Comparison of ENCODE assay signal across 7 cellular contexts in genomic region chr6:26199773-26200728, GRCh38.
DNase-seq lines count a peak whose midpoint lies in the region; ATAC-seq, FAIRE-seq and TF ChIP-seq lines count a peak whose summit lies in the region.

No MANE protein-coding gene starts in this region.

- CTCF ChIA-PET in K562 (lab: Yijun Ruan, JAX; ENCODE audit: low intra/inter-chr PET ratio) (interaction anchor here (0.6 kb wide), 1 partner anchor 18 kb away, joined by 5 read pairs; no protein-coding TSS in a partner anchor), HepG2 (lab: Yijun Ruan, JAX; ENCODE audit: low intra/inter-chr PET ratio, low total read pairs) (no interaction called here)

- H3K36me3 ChIP-seq in K562 (ENCODE audit: control insufficient read depth, insufficient read depth, low read length) (peaks cover 38% of the 10 kb centered on the region; the same call in 2 of the 3 replicates), HepG2 (replicated peaks in 1 of 2; ENCODE audit: control insufficient read depth in 1 of 2, insufficient read depth in 2 of 2, low read length in 2 of 2) (no peaks in the 10 kb centered on the region)

- H3K9me3 ChIP-seq in K562 (replicated peaks; ENCODE audit: control insufficient read depth, insufficient read depth, low read depth, low read length) (no peaks in the 10 kb centered on the region), HepG2 (ENCODE audit: low read length) (no peaks in the 10 kb centered on the region)

- H3K9me3 Mint-ChIP-seq in type B pancreatic cell, result no peaks in the 10 kb centered on the region

- TF ChIP-seq RAD21 in K562 (CRISPR knock-in tag; conservative IDR thresholded peaks at IDR 0.05 in 1 of 2, IDR thresholded peaks at IDR 0.05 in 1 of 2) (no peak), HepG2 (CRISPR knock-in tag; IDR thresholded peaks at IDR 0.05) (no peak)

- H3K9me1 ChIP-seq in K562 (ENCODE audit: control insufficient read depth, insufficient read depth, low read length), result no peaks in the 10 kb centered on the region

- H3K27me3 Mint-ChIP-seq in type B pancreatic cell, result peaks cover 7% of the 10 kb centered on the region

- H3K4me1 ChIP-seq in K562 (replicated peaks in 1 of 2; ENCODE audit: control insufficient read depth in 2 of 2, insufficient read depth in 2 of 2, low read length in 2 of 2) (peaks cover 6 to 10% of the 10 kb centered on the region in 2 experiments; a peak in 3 of 5 replicates), HepG2 (ENCODE audit: insufficient read depth, low read length) (peaks cover 29% of the 10 kb centered on the region)

- peak overlapping the region; percentile 94 for H3K4me3 Mint-ChIP-seq in type B pancreatic cell

- TF ChIP-seq CTCF in K562 (IDR thresholded peaks at IDR 0.05 in 2 of 3, conservative IDR thresholded peaks at IDR 0.05 in 1 of 3; ENCODE audit: insufficient read depth in 2 of 3, low read depth in 1 of 3, low read length in 3 of 3), result no peak
- TF ChIP-seq CTCF in HepG2 (CRISPR knock-in tag; IDR thresholded peaks at IDR 0.05), result no peak
- TF ChIP-seq CTCF in type B pancreatic cell (conservative IDR thresholded peaks at IDR 0.05), result no peak

- H3K9ac ChIP-seq in K562 (ENCODE audit: insufficient read depth in 1 of 2, low read depth in 2 of 2, low read length in 2 of 2), result peak overlapping the region; percentile 88 to 94
- peak overlapping the region; percentile 90 for H3K9ac ChIP-seq in HepG2 (ENCODE audit: insufficient read depth, low read depth, low read length)

- no peak; the same call in 1 of the 2 replicates for TF ChIP-seq POLR2A in K562 (conservative IDR thresholded peaks at IDR 0.05)
- no peak for TF ChIP-seq POLR2A in HepG2 (IDR thresholded peaks at IDR 0.05; ENCODE audit: insufficient read depth in 1 of 2, low read depth in 2 of 2, low read length in 2 of 2)

- H4K20me1 ChIP-seq in K562 (replicated peaks; ENCODE audit: control insufficient read depth, insufficient read depth, low read length) (peaks cover 40% of the 10 kb centered on the region), HepG2 (ENCODE audit: insufficient read depth, low read length) (no peaks in the 10 kb centered on the region)

- H3K27ac ChIP-seq in K562 (ENCODE audit: extremely low read depth, low read depth, low read length) (peak overlapping the region; percentile 99), HepG2 (ENCODE audit: extremely low read length, insufficient read depth, low read length) (peak overlapping the region; percentile 94)

- ATAC-seq in GM18511 (IDR thresholded peaks at IDR 0.05; ENCODE audit: unreplicated experiment) (peak; percentile 5), K562 (0 out of 3 replicates have a peak, but pooled peaks have one; percentile 0), HepG2 (peak; percentile 3), GM18873 (IDR thresholded peaks at IDR 0.05; ENCODE audit: low FRiP score, unreplicated experiment) (no peak)

- FAIRE-seq in K562 (lab: Jason Lieb, UNC) (no peak), HepG2 (lab: Jason Lieb, UNC) (no peak)

- TF ChIP-seq EP300 in K562 (IDR thresholded peaks at IDR 0.05; ENCODE audit: low read length) (no peak), HepG2 (IDR thresholded peaks at IDR 0.05; ENCODE audit: low read depth in 2 of 2, low read length in 2 of 2) (no peak), HepG2 (CRISPR knock-in tag; IDR thresholded peaks at IDR 0.05; ENCODE audit: borderline replicate concordance) (no peak)

- POLR2A ChIA-PET in K562 (lab: Yijun Ruan, JAX), result interaction anchor here (0.6 to 18.6 kb wide), 58 partner anchors 9 to 1693 kb away, joined by 3 to 1095 read pairs (median 8); partner anchors contain the start of gene HMGN4
- POLR2A ChIA-PET in HepG2 (lab: Yijun Ruan, JAX), result interaction anchor here (0.6 to 7.9 kb wide), 34 partner anchors 8 to 1693 kb away, joined by 3 to 336 read pairs (median 5); a partner anchor contains a TSS

- 1% methylated on average over 20 of the region's 20 CpGs for WGBS in K562 (ENCODE audit: insufficient coverage, low coverage, missing lambda C conversion rate)
- WGBS in HepG2 (ENCODE audit: low lambda C conversion rate), result 11% methylated on average over 20 of the region's 20 CpGs

- H3K27ac Mint-ChIP-seq in type B pancreatic cell, result peak overlapping the region; percentile 98

- peaks cover 96% of the 10 kb centered on the region for H3K79me2 ChIP-seq in K562 (ENCODE audit: control insufficient read depth, insufficient read depth, low read length)
- H3K79me2 ChIP-seq in HepG2 (ENCODE audit: insufficient read depth, low read length), result peaks cover 12% of the 10 kb centered on the region

- in situ Hi-C loops in K562 (cut with MboI), result loop anchor here (5.0 to 25.0 kb wide), 4 partner anchors 78 to 1612 kb away; a partner anchor contains a TSS
- in situ Hi-C loops in HepG2 (cut with HindIII; ENCODE audit: extremely low pct_ligation_motif_present, low pct_unique_long_range_greater_than_20kb), result loop anchor here (5.0 to 10.0 kb wide), 2 partner anchors 78 to 1635 kb away; a partner anchor contains a TSS

- BruUV-seq in K562 (replicated peaks; lab: Mats Ljungman, UMichigan), result TSS peak; percentile 79
- BruUV-seq in HepG2 (replicated peaks; lab: Mats Ljungman, UMichigan), result TSS peak; percentile 91

- H3K4me1 Mint-ChIP-seq in type B pancreatic cell (ENCODE audit: unreplicated experiment), result peaks cover 11% of the 10 kb centered on the region

- no peaks in the 10 kb centered on the region for H3K27me3 ChIP-seq in K562 (ENCODE audit: control insufficient read depth in 2 of 2, insufficient read depth in 2 of 2, low read length in 2 of 2)
- no peaks in the 10 kb centered on the region; a peak in 1 of 5 replicates for H3K27me3 ChIP-seq in HepG2 (ENCODE audit: control insufficient read depth in 1 of 2, insufficient read depth in 2 of 2, low read length in 2 of 2)

- intact Hi-C loops in K562 (cut with micrococcal nuclease), result loop anchor here (1.0 to 10.0 kb wide), 8 partner anchors 16 to 1635 kb away; a partner anchor contains a TSS
- intact Hi-C loops in HepG2 (cut with micrococcal nuclease; ENCODE audit: unreplicated experiment), result loop anchor here (1.0 to 10.0 kb wide), 8 partner anchors 43 to 1695 kb away; partner anchors contain the start of gene HMGN4

- H3K36me3 Mint-ChIP-seq in type B pancreatic cell, result peaks cover 4% of the 10 kb centered on the region

- H2AFZ ChIP-seq in K562 (ENCODE audit: low read depth, low read length) (no peak overlapping the region), HepG2 (ENCODE audit: low read length) (peak overlapping the region; percentile 39)

- H3K4me2 ChIP-seq in K562 (ENCODE audit: insufficient read depth, low read length), result peak overlapping the region; percentile 97
- H3K4me2 ChIP-seq in HepG2 (ENCODE audit: low read depth, low read length), result peak overlapping the region; percentile 90

- DNase-seq in NCI-H2227 (lab: John Stamatoyannopoulos, UW; ENCODE audit: unreplicated experiment), result peak; percentile 83
- peak in 1 of 4 experiments; percentile 65 for DNase-seq in K562 (ENCODE audit: extremely low read depth in 1 of 4, low spot score in 3 of 4)
- DNase-seq in HepG2 (ENCODE audit: low spot score), result no peak
- DNase-seq in type B pancreatic cell (ENCODE audit: extremely low spot score, unreplicated experiment), result no peak
- no peak for DNase-seq in GM19240 (ENCODE audit: insufficient read length, low spot score)

- H3K4me3 ChIP-seq in K562, result peak overlapping the region; percentile 86
- H3K4me3 ChIP-seq in HepG2 (replicated peaks in 1 of 3; ENCODE audit: insufficient read depth in 1 of 3, low read depth in 2 of 3, low read length in 3 of 3), result peak overlapping the region; percentile 81 to 90 (median 87)

TF ChIP-seq in K562, 482 proteins besides CTCF, POLR2A, EP300 and RAD21 (continues in another document):
- TF ChIP-seq YY1 (IDR thresholded peaks at IDR 0.05; ENCODE audit: borderline replicate concordance in 1 of 3, control insufficient read depth in 1 of 3, extremely low read depth in 1 of 3, insufficient read depth in 3 of 3, insufficient read length in 1 of 3, insufficient replicate concordance in 2 of 3, low read depth in 1 of 3, low read length in 2 of 3) (peak in 1 of 3 experiments; percentile 54), RUNX1 (IDR thresholded peaks at IDR 0.05; ENCODE audit: low read depth) (no peak), FIP1L1 (IDR thresholded peaks at IDR 0.05; ENCODE audit: low read depth, low read length, poor library complexity, severe bottlenecking) (peak; percentile 95), ZNF253 (CRISPR knock-in tag; conservative IDR thresholded peaks at IDR 0.05) (0 out of 2 replicates have a peak, but pooled peaks have one; percentile 64), NONO (IDR thresholded peaks at IDR 0.05; ENCODE audit: low read depth in 2 of 2, low read length in 1 of 2) (peak in 1 of 2 experiments; percentile 48; a peak in 1 of 4 replicates), ARID1B (IDR thresholded peaks at IDR 0.05) (peak; percentile 40; the same call in 1 of the 2 replicates), ELF4 (CRISPR knock-in tag; IDR thresholded peaks at IDR 0.05) (no peak), ZC3H4 (CRISPR knock-in tag; IDR thresholded peaks at IDR 0.05; ENCODE audit: borderline replicate concordance) (peak; percentile 97), MEF2D (tag; conservative IDR thresholded peaks at IDR 0.05; ENCODE audit: low read depth) (0 out of 2 replicates have a peak, but pooled peaks have one; percentile 10)

TF ChIP-seq in HepG2, 621 proteins besides CTCF, POLR2A, EP300 and RAD21 (continues in another document):
- TF ChIP-seq NKX3-1 (CRISPR knock-in tag; IDR thresholded peaks at IDR 0.05), result no peak
